Comparison of ENCODE assay signal across 1 cellular context in the genomic region with DNA sequence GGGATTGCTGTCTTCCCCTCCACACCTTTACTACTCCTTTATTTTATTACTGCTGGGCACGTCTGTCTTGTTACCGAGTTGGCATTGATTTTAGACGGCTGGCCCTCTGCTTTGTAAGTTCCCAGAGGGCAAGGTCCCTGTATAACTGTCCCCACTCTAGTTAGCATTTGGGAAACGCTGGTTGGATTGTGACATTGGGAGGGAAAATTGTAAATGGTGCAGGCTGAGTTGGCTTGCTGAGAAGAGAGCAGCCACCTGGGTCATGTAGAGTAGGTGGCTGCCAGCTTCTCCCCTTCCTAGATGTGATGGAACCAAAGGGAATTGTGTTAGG.
TF ChIP-seq lines count a peak whose summit lies in the region.

No MANE protein-coding gene starts in this region.

TF ChIP-seq in IMR-90, 13 proteins besides CTCF, POLR2A, EP300 and RAD21:
- TF ChIP-seq MAZ (IDR thresholded peaks at IDR 0.05; ENCODE audit: borderline replicate concordance, low read depth, low read length) (no peak), RCOR1 (IDR thresholded peaks at IDR 0.05; ENCODE audit: insufficient replicate concordance, low read length) (no peak), MAFK (IDR thresholded peaks at IDR 0.05; ENCODE audit: low read depth, low read length) (no peak)
